ENCODE assay signal across 9 cellular contexts in genomic region chr2:64202206-64202864, GRCh38. TPM values are rescaled to one million over a fixed set of nuclear protein-coding genes. Genes with fewer than 3 reads are reported as not detected.
DNase-seq lines count a peak whose midpoint lies in the region; ATAC-seq, FAIRE-seq and TF ChIP-seq lines count a peak whose summit lies in the region.
"Had no signal": no experiment of that assay in that cellular context is flagged by ENCODE, and none has a peak within 500 bp of the region (broad histone marks: within the 10 kb centered on the region; RNA-seq: fewer than 3 reads in every experiment).

No MANE protein-coding gene starts in this region.

- H3K4me1 ChIP-seq in mammary epithelial cell (ENCODE audit: insufficient read depth, low read length): peaks cover 21% of the 10 kb centered on the region

- no peaks in the 10 kb centered on the region for H4K20me1 ChIP-seq in mammary epithelial cell (ENCODE audit: insufficient read depth, low read length)

- no peak overlapping the region for H3K4me3 ChIP-seq in mammary epithelial cell (replicated peaks in 1 of 3; ENCODE audit: insufficient read depth in 1 of 3, low read depth in 2 of 3, low read length in 3 of 3)

- ATAC-seq in stimulated activated naive CD8-positive, alpha-beta T cell treated with anti-CD3 and anti-CD28 coated beads, Interleukin-15, Interleukin-2, amounts not matched to agents 100 U/mL and 50 U/mL, for 24 hours: no peak

- CTCF ChIA-PET in mammary epithelial cell (lab: Charles Lee; ENCODE audit: low non-redundant PET): no interaction called here

- TF ChIP-seq CTCF in mammary epithelial cell (conservative IDR thresholded peaks at IDR 0.05 in 1 of 2, IDR thresholded peaks at IDR 0.05 in 1 of 2; ENCODE audit: extremely low read depth in 1 of 2, insufficient read depth in 1 of 2, low read depth in 1 of 2, low read length in 2 of 2): no peak

- H3K36me3 ChIP-seq in mammary epithelial cell (ENCODE audit: insufficient read depth, low read length): no peaks in the 10 kb centered on the region

- in situ Hi-C loops in mammary epithelial cell (cut with MboI; ENCODE audit: low sequenced_read_pairs in 2 of 2): no loop called here

- H3K9ac ChIP-seq in mammary epithelial cell (ENCODE audit: insufficient read depth, low read length): no peak overlapping the region

- H3K9me3 ChIP-seq in mammary epithelial cell (replicated peaks; ENCODE audit: insufficient read depth, low read length): no peaks in the 10 kb centered on the region

- dilution Hi-C loops in mammary epithelial cell (cut with HindIII; ENCODE audit: low sequenced_read_pairs): no loop called here

- peaks cover 76% of the 10 kb centered on the region for H3K4me1 Mint-ChIP-seq in stimulated activated naive CD8-positive, alpha-beta T cell treated with anti-CD3 and anti-CD28 coated beads, Interleukin-15, Interleukin-2, amounts not matched to agents 100 ng/mL and 50 ng/mL, for 24 hours (ENCODE audit: low read depth)

- 75% methylated on average over 4 of the region's 4 CpGs for WGBS in mammary epithelial cell (ENCODE audit: low coverage, missing lambda C conversion rate)

- no peak overlapping the region for H2AFZ ChIP-seq in mammary epithelial cell (ENCODE audit: low read depth, low read length)

- H3K79me2 ChIP-seq in mammary epithelial cell (ENCODE audit: insufficient read depth, low read length): no peaks in the 10 kb centered on the region

- no TSS peak for BruUV-seq in mammary epithelial cell (replicated peaks; lab: Mats Ljungman, UMichigan)

- FAIRE-seq in islet of Langerhans (lab: Jason Lieb, UNC): peak; percentile 93

- no peak overlapping the region for H3K4me3 Mint-ChIP-seq in stimulated activated naive CD8-positive, alpha-beta T cell treated with anti-CD3 and anti-CD28 coated beads, Interleukin-15, Interleukin-2, amounts not matched to agents 100 ng/mL and 50 ng/mL, for 24 hours

- peak overlapping the region; percentile 76 for H3K27ac Mint-ChIP-seq in stimulated activated naive CD8-positive, alpha-beta T cell treated with anti-CD3 and anti-CD28 coated beads, Interleukin-15, Interleukin-2, amounts not matched to agents 100 ng/mL and 50 ng/mL, for 24 hours

- no peaks in the 10 kb centered on the region for H3K27me3 ChIP-seq in mammary epithelial cell (ENCODE audit: insufficient read depth, low read length)

- DNase-seq in stimulated activated naive CD8-positive, alpha-beta T cell treated with anti-CD3 and anti-CD28 coated beads, Interleukin-15, Interleukin-2, amounts not matched to agents 100 U/mL and 50 U/mL, for 24 hours: no peak
- DNase-seq in mammary epithelial cell: peak; percentile 52
- DNase-seq in SKM-1 treated with dmso at 0.1 percent for 144 hours (lab: John Stamatoyannopoulos, UW; ENCODE audit: unreplicated experiment): no peak
- DNase-seq in NCI-H1105 (lab: John Stamatoyannopoulos, UW): no peak
- DNase-seq in activated effector memory CD4-positive, alpha-beta T cell treated with anti-CD3 and anti-CD28 coated beads, Interleukin-2, amount 50 U/mL, for 16 hours: no peak
- DNase-seq in activated CD4-positive, alpha-beta T cell treated with anti-CD3 and anti-CD28 coated beads for 4 hours: no peak
- DNase-seq: DMS79 had no signal

- H3K27ac ChIP-seq in mammary epithelial cell (ENCODE audit: insufficient read depth, low read depth, low read length): no peak overlapping the region

- H3K27me3 Mint-ChIP-seq in stimulated activated naive CD8-positive, alpha-beta T cell treated with anti-CD3 and anti-CD28 coated beads, Interleukin-15, Interleukin-2, amounts not matched to agents 100 ng/mL and 50 ng/mL, for 24 hours: no peaks in the 10 kb centered on the region

- H3K9me3 Mint-ChIP-seq in stimulated activated naive CD8-positive, alpha-beta T cell treated with anti-CD3 and anti-CD28 coated beads, Interleukin-15, Interleukin-2, amounts not matched to agents 100 ng/mL and 50 ng/mL, for 24 hours: no peaks in the 10 kb centered on the region

- intact Hi-C loops in mammary epithelial cell (cut with micrococcal nuclease): no loop called here

- no peak overlapping the region for H3K4me2 ChIP-seq in mammary epithelial cell (ENCODE audit: insufficient read depth, low read depth, low read length)

- H3K36me3 Mint-ChIP-seq in stimulated activated naive CD8-positive, alpha-beta T cell treated with anti-CD3 and anti-CD28 coated beads, Interleukin-15, Interleukin-2, amounts not matched to agents 100 ng/mL and 50 ng/mL, for 24 hours (ENCODE audit: low read depth): peaks cover 4% of the 10 kb centered on the region

RNA-seq across cellular contexts. Expression of gene PELI1, which starts 58.1 kb away (rescaled TPM):
- total RNA-seq in mammary epithelial cell: 10 to 100 TPM; 18.9 to 26.7 TPM
- polyA plus RNA-seq in mammary epithelial cell: 8.3 TPM
- polyA minus RNA-seq in mammary epithelial cell: 13.1 TPM
